Comparison of ENCODE assay signal across 8 cellular contexts in genomic region chr2:31283193-31283919, GRCh38. TPM values are rescaled to one million over a fixed set of nuclear protein-coding genes. Genes with fewer than 3 reads are reported as not detected.
A peak's percentile ranks its signal among the peaks of the same experiment; 100 is the strongest.
DNase-seq lines count a peak whose midpoint lies in the region; ATAC-seq, FAIRE-seq and TF ChIP-seq lines count a peak whose summit lies in the region.
"Not testable (repeated sequence)": the region's sequence is repeated elsewhere in the genome, so short reads cannot be mapped to it uniquely, and the experiment has no call there.
"Had no signal": no experiment of that assay in that cellular context is flagged by ENCODE, and none has a peak within 500 bp of the region (broad histone marks: within the 10 kb centered on the region; RNA-seq: fewer than 3 reads in every experiment).

No MANE protein-coding gene starts in this region.

- not testable (repeated sequence) for H3K27me3 Mint-ChIP-seq in activated naive CD8-positive, alpha-beta T cell treated with anti-CD3 and anti-CD28 coated beads, Interleukin-2, amount 50 U/mL, for 24 hours

- H3K27me3 ChIP-seq in HCT116 (ENCODE audit: insufficient read depth, low read length); SJSA1 (replicated peaks); small intestine (ENCODE audit: control insufficient read depth in 2 of 2, insufficient read depth in 2 of 2, low read length in 2 of 2): not testable (repeated sequence)

- WGBS in small intestine, 3 donors: 34 to 64% (median 51%) methylated on average over 7 of the region's 7 CpGs

- H3K4me1 Mint-ChIP-seq in activated naive CD8-positive, alpha-beta T cell treated with anti-CD3 and anti-CD28 coated beads, Interleukin-2, amount 50 U/mL, for 24 hours: not testable (repeated sequence)

- CTCF ChIA-PET in HCT116 (lab: Charles Lee): not testable (repeated sequence)

- peaks cover 0 to 24% of the 10 kb centered on the region in 2 experiments; a peak in 2 of 4 replicates for H3K4me1 ChIP-seq in HCT116 (ENCODE audit: control insufficient read depth in 1 of 2, insufficient read depth in 2 of 2, low read length in 2 of 2)
- H3K4me1 ChIP-seq in SJSA1 (replicated peaks): peaks cover 39% of the 10 kb centered on the region
- not testable (repeated sequence) for H3K4me1 ChIP-seq in small intestine (ENCODE audit: control insufficient read depth in 2 of 2, insufficient read depth in 1 of 2, low read depth in 1 of 2, low read length in 1 of 2)

- not testable (repeated sequence) for H3K79me2 ChIP-seq in HCT116 (ENCODE audit: insufficient read depth, low read length)

- H3K9ac ChIP-seq in HCT116 (ENCODE audit: low read length): not testable (repeated sequence)

- intact Hi-C loops in HCT116 (cut with micrococcal nuclease); left colon (cut with DNase I, micrococcal nuclease): not testable (repeated sequence)

- ATAC-seq in HCT116 (peak; percentile 58), left colon (peak; percentile 66)
- not testable (repeated sequence) for ATAC-seq in activated naive CD8-positive, alpha-beta T cell treated with anti-CD3 and anti-CD28 coated beads, Interleukin-2, amount 50 U/mL, for 24 hours

- H3K9me3 Mint-ChIP-seq in activated naive CD8-positive, alpha-beta T cell treated with anti-CD3 and anti-CD28 coated beads, Interleukin-2, amount 50 U/mL, for 24 hours: not testable (repeated sequence)

- not testable (repeated sequence) for H3K27ac ChIP-seq in HCT116 (ENCODE audit: low read depth, low read length)
- peak overlapping the region; percentile 12; the same call in 1 of the 2 replicates for H3K27ac ChIP-seq in SJSA1
- peak overlapping the region; percentile 28 to 33 for H3K27ac ChIP-seq in small intestine (ENCODE audit: low read depth in 1 of 2, low read length in 1 of 2)

- not testable (repeated sequence) for H4K20me1 ChIP-seq in HCT116 (ENCODE audit: insufficient read depth)

- TF ChIP-seq CTCF in HCT116 (IDR thresholded peaks at IDR 0.05 in 2 of 3, conservative IDR thresholded peaks at IDR 0.05 in 1 of 3; ENCODE audit: borderline replicate concordance in 1 of 3, insufficient read depth in 1 of 3, low read depth in 2 of 3, low read length in 2 of 3) (peak in 2 of 3 experiments; percentile 5 to 14; a peak in 1 of 6 replicates), epithelial cell of esophagus (IDR thresholded peaks at IDR 0.05; ENCODE audit: insufficient read depth, low read depth, low read length, missing control alignments) (peak; percentile 13)

- H3K36me3 Mint-ChIP-seq in activated naive CD8-positive, alpha-beta T cell treated with anti-CD3 and anti-CD28 coated beads, Interleukin-2, amount 50 U/mL, for 24 hours (ENCODE audit: low read depth): not testable (repeated sequence)

- H2AFZ ChIP-seq in HCT116 (ENCODE audit: low read depth, low read length, poor library complexity, severe bottlenecking): not testable (repeated sequence)

- RAD21 ChIA-PET in HCT116 (lab: Charles Lee; ENCODE audit: low non-redundant PET in 1 of 2, low total read pairs in 2 of 2, uncharacterized antibody in 2 of 2, unreplicated experiment in 2 of 2): not testable (repeated sequence)

- H3K4me2 ChIP-seq in HCT116 (ENCODE audit: low read length): peak overlapping the region; percentile 36

- POLR2A ChIA-PET in HCT116 (lab: Charles Lee): not testable (repeated sequence)

- TF ChIP-seq RAD21 in HCT116 (IDR thresholded peaks at IDR 0.05; ENCODE audit: low read depth): not testable (repeated sequence)

- not testable (repeated sequence) for TF ChIP-seq POLR2A in HCT116 (IDR thresholded peaks at IDR 0.05; ENCODE audit: borderline replicate concordance, extremely low read depth, insufficient read depth, insufficient read length)

- peak overlapping the region; percentile 34 for H3K27ac Mint-ChIP-seq in activated naive CD8-positive, alpha-beta T cell treated with anti-CD3 and anti-CD28 coated beads, Interleukin-2, amount 50 U/mL, for 24 hours

- not testable (repeated sequence) for BruUV-seq in HCT116 (replicated peaks; lab: Mats Ljungman, UMichigan)

- H3K9me3 ChIP-seq in HCT116 (ENCODE audit: control insufficient read depth in 1 of 2, insufficient read depth in 1 of 2, low read depth in 1 of 2, low read length in 2 of 2); SJSA1 (replicated peaks); small intestine (ENCODE audit: control insufficient read depth, low read depth): not testable (repeated sequence)

- FAIRE-seq in small intestine (lab: Jason Lieb, UNC): not testable (repeated sequence)

- H3K4me3 Mint-ChIP-seq in activated naive CD8-positive, alpha-beta T cell treated with anti-CD3 and anti-CD28 coated beads, Interleukin-2, amount 50 U/mL, for 24 hours: not testable (repeated sequence)

- not testable (repeated sequence) for H3K36me3 ChIP-seq in HCT116 (ENCODE audit: control insufficient read depth in 1 of 2, insufficient read depth in 2 of 2, low read length in 2 of 2); SJSA1; small intestine (ENCODE audit: control insufficient read depth in 2 of 2, insufficient read depth in 2 of 2, low read length in 2 of 2)

- H3K4me3 ChIP-seq in HCT116 (replicated peaks in 1 of 2; ENCODE audit: low read depth in 1 of 2, low read length in 2 of 2); SJSA1; epithelial cell of esophagus (ENCODE audit: low read length); small intestine (ENCODE audit: low read depth in 1 of 2, low read length in 2 of 2): not testable (repeated sequence)

- DNase-seq in HCT116 (ENCODE audit: low read depth, low spot score): peak; percentile 35
- peak; percentile 0 for DNase-seq in NCI-H1436 treated with DMSO at 0.1 percent for 48 hours (lab: John Stamatoyannopoulos, UW)
- DNase-seq in SJSA1 (ENCODE audit: low read depth in 1 of 2, low spot score in 2 of 2); activated naive CD8-positive, alpha-beta T cell treated with anti-CD3 and anti-CD28 coated beads, Interleukin-2, amount 50 U/mL, for 24 hours; left colon: not testable (repeated sequence)
- DNase-seq in epithelial cell of esophagus (ENCODE audit: low read depth): peak; percentile 89
- peak; percentile 51 for DNase-seq in small intestine

- H3K9me2 ChIP-seq in HCT116 (ENCODE audit: insufficient read depth): not testable (repeated sequence)

TF ChIP-seq in HCT116, 20 proteins besides CTCF, POLR2A, EP300 and RAD21:
- TF ChIP-seq CEBPB (IDR thresholded peaks at IDR 0.05; ENCODE audit: low read depth) (peak; percentile 48; the same call in 1 of the 2 replicates), CBX3 (IDR thresholded peaks at IDR 0.05; ENCODE audit: low read depth) (peak; percentile 80), FOSL1 (IDR thresholded peaks at IDR 0.05; ENCODE audit: low read depth) (peak; percentile 71), SP1 (IDR thresholded peaks at IDR 0.05; ENCODE audit: low read depth) (peak; percentile 44; the same call in 1 of the 2 replicates), JUND (IDR thresholded peaks at IDR 0.05) (peak; percentile 60)

RNA-seq across cellular contexts. Expression of gene EHD3, which starts 49.4 kb away (rescaled TPM):
- total RNA-seq in HCT116 (2021; ENCODE audit: unreplicated experiment) (not detected), left colon (1 to 10 TPM; 1.2 to 1.7 TPM)
- polyA plus RNA-seq in HCT116 (2012): not detected in 2 replicates
- total RNA-seq in SJSA1 (2014; rRNA removed; shearing (Covaris generic)): 3.0 and 8.1 TPM in 2 replicates
- polyA plus RNA-seq in small intestine: 1 to 10 TPM in 2 of 3 donors, under 1 TPM in 1; 0.22 to 2.7 (median 1.1) TPM
- total RNA-seq: Caco-2 had no signal
